Comparison of ENCODE assay signal across 16 cellular contexts in genomic region chr2:3142210-3142609, GRCh38.
"Had no signal": no experiment of that assay in that cellular context is flagged by ENCODE, and none has a peak within 500 bp of the region (broad histone marks: within the 10 kb centered on the region; RNA-seq: fewer than 3 reads in every experiment).

No MANE protein-coding gene starts in this region.

- DNase-seq: activated CD4-positive, alpha-beta T cell treated with anti-CD3 and anti-CD28 coated beads for 48 hours; activated CD8-positive, alpha-beta T cell treated with anti-CD3 and anti-CD28 coated beads, Interleukin-2, amount 10 ng/mL, durations not matched to agents 7 days and 5 days; activated naive CD8-positive, alpha-beta T cell treated with anti-CD3 and anti-CD28 coated beads, Interleukin-2, amount 10 ng/mL, durations not matched to agents 7 days and 5 days; central memory CD4-positive, alpha-beta T cell; effector CD4-positive, alpha-beta T cell; foreskin fibroblast; hippocampal formation; left lung; mammary epithelial cell; mucosa of descending colon; naive thymus-derived CD4-positive, alpha-beta T cell; pancreas; stimulated activated CD4-positive, alpha-beta T cell treated with anti-CD3 and anti-CD28 coated beads, Interleukin-1b, Interleukin-23, amount 100 ng/mL, for 48 hours had no signal

- H3K27me3 ChIP-seq: left lung, pancreas, tibial nerve had no signal

- H3K27me3 Mint-ChIP-seq: activated naive CD8-positive, alpha-beta T cell treated with anti-CD3 and anti-CD28 coated beads, Interleukin-2, amount 10 ng/mL, durations not matched to agents 7 days and 5 days; naive thymus-derived CD4-positive, alpha-beta T cell had no signal

- ATAC-seq: activated CD8-positive, alpha-beta T cell treated with anti-CD3 and anti-CD28 coated beads, Interleukin-2, amount 10 ng/mL, durations not matched to agents 7 days and 5 days; left lung; mucosa of descending colon; naive thymus-derived CD4-positive, alpha-beta T cell had no signal

- H3K4me1 Mint-ChIP-seq: activated naive CD8-positive, alpha-beta T cell treated with anti-CD3 and anti-CD28 coated beads, Interleukin-2, amount 10 ng/mL, durations not matched to agents 7 days and 5 days had no signal

- H3K9me3 Mint-ChIP-seq: activated naive CD8-positive, alpha-beta T cell treated with anti-CD3 and anti-CD28 coated beads, Interleukin-2, amount 10 ng/mL, durations not matched to agents 7 days and 5 days; brain had no signal

- H3K36me3 ChIP-seq: left lung, pancreas, tibial nerve had no signal

- H3K4me3 ChIP-seq: coronary artery, left lung, mucosa of descending colon, pancreas, tibial nerve had no signal

- H3K27ac Mint-ChIP-seq: activated CD8-positive, alpha-beta T cell treated with anti-CD3 and anti-CD28 coated beads, Interleukin-2, amount 10 ng/mL, durations not matched to agents 7 days and 5 days; activated naive CD8-positive, alpha-beta T cell treated with anti-CD3 and anti-CD28 coated beads, Interleukin-2, amount 10 ng/mL, durations not matched to agents 7 days and 5 days; naive thymus-derived CD4-positive, alpha-beta T cell had no signal

- H3K27ac ChIP-seq: coronary artery, left lung, pancreas, tibial nerve had no signal

- H3K36me3 Mint-ChIP-seq: activated naive CD8-positive, alpha-beta T cell treated with anti-CD3 and anti-CD28 coated beads, Interleukin-2, amount 10 ng/mL, durations not matched to agents 7 days and 5 days; brain; naive thymus-derived CD4-positive, alpha-beta T cell had no signal

- H3K4me1 ChIP-seq: left lung, tibial nerve had no signal

- H3K4me3 Mint-ChIP-seq: activated CD8-positive, alpha-beta T cell treated with anti-CD3 and anti-CD28 coated beads, Interleukin-2, amount 10 ng/mL, durations not matched to agents 7 days and 5 days; activated naive CD8-positive, alpha-beta T cell treated with anti-CD3 and anti-CD28 coated beads, Interleukin-2, amount 10 ng/mL, durations not matched to agents 7 days and 5 days; brain; naive thymus-derived CD4-positive, alpha-beta T cell had no signal

- H3K9me3 ChIP-seq: left lung, mucosa of descending colon, pancreas had no signal
